In the genomic region with DNA sequence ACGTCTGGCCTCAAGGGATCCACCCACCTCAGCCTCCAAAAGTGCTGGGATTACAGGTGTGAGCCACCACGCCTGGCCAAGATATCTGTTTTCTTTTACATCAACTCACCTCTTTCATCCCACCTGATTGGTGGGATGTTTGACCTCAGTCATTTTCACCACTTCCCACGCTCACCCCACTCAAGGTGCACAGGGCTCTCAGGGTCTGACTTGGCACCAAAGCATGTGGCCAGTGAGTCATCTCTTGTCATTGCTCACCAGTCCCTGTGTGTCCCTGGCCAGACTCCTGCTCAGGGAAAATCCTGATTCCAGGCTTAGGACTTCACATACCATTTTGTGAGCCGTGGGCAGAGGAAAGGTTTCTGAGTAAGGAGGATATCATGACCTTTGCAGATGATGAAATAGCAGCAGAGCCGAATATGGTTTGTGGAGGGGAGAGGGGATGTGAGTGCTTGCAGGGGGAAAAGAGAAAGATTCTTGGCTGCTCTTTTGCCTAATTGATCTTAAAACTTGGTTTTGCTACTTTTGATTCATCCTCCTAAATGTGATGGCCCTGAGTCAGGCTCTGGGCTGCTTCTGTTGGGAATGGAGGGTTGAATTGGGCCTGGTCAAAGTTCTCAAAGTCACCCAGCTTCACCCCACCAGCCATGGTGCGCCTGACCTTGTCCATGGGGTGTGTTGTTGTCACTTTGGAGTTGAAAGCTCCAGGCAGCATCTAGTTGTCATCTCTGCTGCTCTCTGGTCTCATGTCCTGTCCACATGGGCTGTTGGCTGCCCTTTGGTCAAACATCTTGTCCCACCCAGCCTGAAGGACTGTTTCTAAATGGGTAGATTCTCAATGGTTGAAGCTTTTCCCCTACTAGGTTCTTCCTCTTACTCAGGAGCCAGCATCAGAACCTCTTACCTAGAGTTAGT, we compare ENCODE assay signal across 12 cellular contexts. TPM values are rescaled to one million over a fixed set of nuclear protein-coding genes. Genes with fewer than 3 reads are reported as not detected.
DNase-seq lines count a peak whose midpoint lies in the region; ATAC-seq and TF ChIP-seq lines count a peak whose summit lies in the region.
"Had no signal": no experiment of that assay in that cellular context is flagged by ENCODE, and none has a peak within 500 bp of the region (broad histone marks: within the 10 kb centered on the region; RNA-seq: fewer than 3 reads in every experiment).

No MANE protein-coding gene starts in this region.

- CTCF ChIA-PET in SK-N-SH (lab: Yijun Ruan, JAX) = interaction anchor here (0.6 to 1.4 kb wide), 4 partner anchors 12 to 95 kb away, joined by 3 to 7 read pairs (median 3); no protein-coding TSS in a partner anchor

- no peaks in the 10 kb centered on the region for H3K36me3 ChIP-seq in SK-N-SH (replicated peaks in 1 of 2; ENCODE audit: control insufficient read depth in 1 of 2, insufficient read depth in 2 of 2, low read length in 1 of 2)
- H3K36me3 ChIP-seq in adrenal gland (replicated peaks in 1 of 2) = no peaks in the 10 kb centered on the region

- H3K9ac ChIP-seq in SK-N-SH = no peak overlapping the region

- no peaks in the 10 kb centered on the region for H4K20me1 ChIP-seq in SK-N-SH (ENCODE audit: insufficient read depth)

- no peak; the same call in 2 of the 3 replicates for ATAC-seq in SK-N-SH treated with all-trans-retinoic acid at 6 μM for 48 hours
- ATAC-seq in HG02852 (IDR thresholded peaks at IDR 0.05; ENCODE audit: unreplicated experiment) = peak; percentile 41
- ATAC-seq: effector memory CD8-positive, alpha-beta T cell had no signal

- H3K4me3 ChIP-seq in SK-N-SH (ENCODE audit: low read depth in 2 of 2, low read length in 1 of 2) = no peak overlapping the region
- H3K4me3 ChIP-seq in adrenal gland = no peak overlapping the region
- H3K4me3 ChIP-seq in retinal pigment epithelial cell (ENCODE audit: low read length) = no peak overlapping the region

- H2AFZ ChIP-seq in SK-N-SH (ENCODE audit: low read depth) = no peak overlapping the region

- POLR2A ChIA-PET in SK-N-SH (lab: Yijun Ruan, JAX) = no interaction called here

- H3K9me3 ChIP-seq in SK-N-SH (no peaks in the 10 kb centered on the region), adrenal gland (replicated peaks in 1 of 3) (no peaks in the 10 kb centered on the region)

- TF ChIP-seq CTCF in SK-N-SH (IDR thresholded peaks at IDR 0.05) (no peak), adrenal gland (IDR thresholded peaks at IDR 0.05) (no peak), retinal pigment epithelial cell (conservative IDR thresholded peaks at IDR 0.05; ENCODE audit: low read depth, low read length) (no peak)

- H3K4me2 ChIP-seq in SK-N-SH = no peak overlapping the region

- TF ChIP-seq POLR2A in adrenal gland (IDR thresholded peaks at IDR 0.05) = no peak

- H3K27ac ChIP-seq in SK-N-SH (ENCODE audit: low read depth in 2 of 2, low read length in 1 of 2) = no peak overlapping the region
- H3K27ac ChIP-seq in adrenal gland = no peak overlapping the region

- H3K27me3 ChIP-seq in SK-N-SH (ENCODE audit: insufficient read depth) (no peaks in the 10 kb centered on the region), adrenal gland (no peaks in the 10 kb centered on the region)

- DNase-seq in SK-N-SH = no peak
- DNase-seq in adrenal gland = peak in 5 of 7 donors; percentile 23 to 53 (median 38)
- peak; percentile 25 for DNase-seq in retinal pigment epithelial cell (ENCODE audit: low read depth)
- no peak for DNase-seq in pons (ENCODE audit: low spot score)
- DNase-seq in HuH-7.5 (ENCODE audit: low spot score) = no peak
- DNase-seq in globus pallidus (ENCODE audit: low spot score) = no peak
- DNase-seq: effector memory CD8-positive, alpha-beta T cell; NCI-H1930; nucleus accumbens; SHP77 treated with DMSO at 0.1 percent for 48 hours had no signal

- TF ChIP-seq RAD21 in SK-N-SH (IDR thresholded peaks at IDR 0.05; ENCODE audit: low read length) = no peak

- no peaks in the 10 kb centered on the region for H3K79me2 ChIP-seq in SK-N-SH (ENCODE audit: insufficient read depth)

- WGBS in SK-N-SH (ENCODE audit: low lambda C conversion rate) = 47% methylated on average over 6 of the region's 6 CpGs
- 45 to 63% (median 55%) methylated on average over 6 of the region's 6 CpGs for WGBS in adrenal gland, 4 donors

- H3K9me2 ChIP-seq in SK-N-SH = no peaks in the 10 kb centered on the region

- H3K4me1 ChIP-seq in SK-N-SH (ENCODE audit: control insufficient read depth in 1 of 2, insufficient read depth in 2 of 2, low read depth in 1 of 2, low read length in 1 of 2) (peaks cover 2 to 28% of the 10 kb centered on the region in 2 experiments; a peak in 1 of 4 replicates), adrenal gland (replicated peaks in 1 of 2) (no peaks in the 10 kb centered on the region)

- intact Hi-C loops in adrenal gland (cut with DNase I) = no loop called here

- H3F3A ChIP-seq in SK-N-SH (replicated peaks; ENCODE audit: insufficient read depth) = no peaks in the 10 kb centered on the region

- TF ChIP-seq EP300 in SK-N-SH (IDR thresholded peaks at IDR 0.05; ENCODE audit: borderline replicate concordance in 1 of 2, low read depth in 1 of 2, low read length in 1 of 2) = no peak

TF ChIP-seq in SK-N-SH, 30 proteins besides CTCF, POLR2A, EP300 and RAD21:
- no peak for TF ChIP-seq RCOR1 (IDR thresholded peaks at IDR 0.05; ENCODE audit: low read length)
- TF ChIP-seq FOSL2 (IDR thresholded peaks at IDR 0.05; ENCODE audit: borderline replicate concordance, low read depth) = peak; percentile 8; the same call in 1 of the 2 replicates
TF ChIP-seq in SK-N-SH: peak in this region for 1.

TF ChIP-seq in SK-N-SH treated with all-trans-retinoic acid at 6 μM for 48 hours, 23 proteins besides CTCF, POLR2A, EP300 and RAD21 (continues in another document):
- TF ChIP-seq CREB5 (CRISPR knock-in tag; IDR thresholded peaks at IDR 0.05; ENCODE audit: low read depth) (no peak), ZNF565 (CRISPR knock-in tag; conservative IDR thresholded peaks at IDR 0.05; ENCODE audit: low read depth) (no peak), TCF4 (CRISPR knock-in tag; IDR thresholded peaks at IDR 0.05; ENCODE audit: borderline replicate concordance) (no peak), SNAI2 (CRISPR knock-in tag; IDR thresholded peaks at IDR 0.05) (no peak), PPARA (CRISPR knock-in tag; IDR thresholded peaks at IDR 0.05; ENCODE audit: borderline replicate concordance) (no peak), OSR1 (CRISPR knock-in tag; IDR thresholded peaks at IDR 0.05) (no peak), ZC3H10 (CRISPR knock-in tag; IDR thresholded peaks at IDR 0.05) (no peak)
- TF ChIP-seq, protein P1, sequence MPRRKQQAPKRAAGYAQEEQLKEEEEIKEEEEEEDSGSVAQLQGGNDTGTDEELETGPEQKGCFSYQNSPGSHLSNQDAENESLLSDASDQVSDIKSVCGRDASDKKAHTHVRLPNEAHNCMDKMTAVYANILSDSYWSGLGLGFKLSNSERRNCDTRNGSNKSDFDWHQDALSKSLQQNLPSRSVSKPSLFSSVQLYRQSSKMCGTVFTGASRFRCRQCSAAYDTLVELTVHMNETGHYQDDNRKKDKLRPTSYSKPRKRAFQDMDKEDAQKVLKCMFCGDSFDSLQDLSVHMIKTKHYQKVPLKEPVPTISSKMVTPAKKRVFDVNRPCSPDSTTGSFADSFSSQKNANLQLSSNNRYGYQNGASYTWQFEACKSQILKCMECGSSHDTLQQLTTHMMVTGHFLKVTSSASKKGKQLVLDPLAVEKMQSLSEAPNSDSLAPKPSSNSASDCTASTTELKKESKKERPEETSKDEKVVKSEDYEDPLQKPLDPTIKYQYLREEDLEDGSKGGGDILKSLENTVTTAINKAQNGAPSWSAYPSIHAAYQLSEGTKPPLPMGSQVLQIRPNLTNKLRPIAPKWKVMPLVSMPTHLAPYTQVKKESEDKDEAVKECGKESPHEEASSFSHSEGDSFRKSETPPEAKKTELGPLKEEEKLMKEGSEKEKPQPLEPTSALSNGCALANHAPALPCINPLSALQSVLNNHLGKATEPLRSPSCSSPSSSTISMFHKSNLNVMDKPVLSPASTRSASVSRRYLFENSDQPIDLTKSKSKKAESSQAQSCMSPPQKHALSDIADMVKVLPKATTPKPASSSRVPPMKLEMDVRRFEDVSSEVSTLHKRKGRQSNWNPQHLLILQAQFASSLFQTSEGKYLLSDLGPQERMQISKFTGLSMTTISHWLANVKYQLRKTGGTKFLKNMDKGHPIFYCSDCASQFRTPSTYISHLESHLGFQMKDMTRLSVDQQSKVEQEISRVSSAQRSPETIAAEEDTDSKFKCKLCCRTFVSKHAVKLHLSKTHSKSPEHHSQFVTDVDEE (CRISPR knock-in tag; IDR thresholded peaks at IDR 0.05) = no peak

RNA-seq across cellular contexts. Expression of gene KCNH6, which starts 6.0 kb away (rescaled TPM):
- polyA plus RNA-seq in SK-N-SH (2012; rRNA removed) (0.15 and 0.18 TPM in 2 replicates), adrenal gland (under 1 TPM in 1 of 3 donors, not detected in 2; 0.32 TPM)
- polyA plus RNA-seq in SK-N-SH (2012; cell fraction: cytosol; rRNA removed) = 0.09 and 0.14 TPM in 2 replicates
- polyA plus RNA-seq in SK-N-SH (2012; cell fraction: nucleus; rRNA removed) = 0.21 and 0.39 TPM in 2 replicates
- under 1 TPM in 3 of 8 donors, not detected in 5; 0.17 to 0.41 (median 0.39) TPM for total RNA-seq in adrenal gland

RNA-seq across cellular contexts. Expression of gene DCAF7, which starts 33.1 kb away (rescaled TPM):
- polyA plus RNA-seq in SK-N-SH (2012; rRNA removed) = 54.6 and 63.5 TPM in 2 replicates
- 35.9 and 50.8 TPM in 2 replicates for polyA plus RNA-seq in SK-N-SH (2012; cell fraction: cytosol; rRNA removed)
- 36.1 and 57.5 TPM in 2 replicates for polyA plus RNA-seq in SK-N-SH (2012; cell fraction: nucleus; rRNA removed)
- 10 to 100 TPM; 33.8 to 69.8 (median 53.5) TPM for total RNA-seq in adrenal gland
- 10 to 100 TPM; 12.2 to 50.6 (median 19.7) TPM for polyA plus RNA-seq in adrenal gland

RNA-seq across cellular contexts. Expression of gene ACE, which starts 40.3 kb away (rescaled TPM):
- 6.3 and 12.1 TPM in 2 replicates for polyA plus RNA-seq in SK-N-SH (2012; rRNA removed)
- 6.0 and 10.9 TPM in 2 replicates for polyA plus RNA-seq in SK-N-SH (2012; cell fraction: cytosol; rRNA removed)
- polyA plus RNA-seq in SK-N-SH (2012; cell fraction: nucleus; rRNA removed) = 34.5 and 42.3 TPM in 2 replicates
- 10 to 100 TPM in 6 of 8 donors, 1 to 10 TPM in 2; 3.3 to 49.7 (median 12.2) TPM for total RNA-seq in adrenal gland
- polyA plus RNA-seq in adrenal gland = 10 to 100 TPM in 2 of 3 donors, 1 to 10 TPM in 1; 7.7 to 34.0 (median 16.1) TPM

Comparison
In these comparisons a context has a peak if more than half of its experiments do, and no peak if none do; other contexts are left out.
1. DNase-seq: peak in adrenal gland (5 of 7) and retinal pigment epithelial cell (single experiment); none in SK-N-SH (single experiment), pons (single experiment), HuH-7.5 (single experiment) and globus pallidus (single experiment).